ENCODE assay signal across 1 cellular context in the genomic region with DNA sequence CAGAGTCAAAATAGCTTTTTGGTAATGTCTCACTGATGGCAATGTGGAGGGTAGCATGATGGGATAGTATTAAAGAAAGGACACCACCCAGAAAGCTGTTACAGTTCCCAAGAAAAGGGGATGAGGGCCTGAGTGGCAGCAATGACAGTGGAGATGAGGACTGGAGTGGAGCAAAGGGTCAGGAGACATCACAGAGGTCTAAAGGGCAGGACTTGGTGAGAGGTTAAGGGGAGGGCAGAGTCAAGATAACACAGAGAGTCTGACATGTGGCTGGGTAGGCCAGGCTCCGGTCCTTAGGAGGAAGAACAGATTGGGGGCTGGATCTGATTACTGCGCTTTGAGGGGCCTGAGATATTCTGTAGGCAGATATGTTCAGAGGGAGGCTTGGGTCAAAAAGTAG.
TF ChIP-seq lines count a peak whose summit lies in the region.

No MANE protein-coding gene starts in this region.

TF ChIP-seq in A549, 52 proteins besides CTCF, POLR2A, EP300 and RAD21:
- TF ChIP-seq MAX (IDR thresholded peaks at IDR 0.05) (peak; percentile 3; the same call in 1 of the 2 replicates), FOSB (CRISPR knock-in tag; IDR thresholded peaks at IDR 0.05) (0 out of 2 replicates have a peak, but pooled peaks have one; percentile 1), BHLHE40 (IDR thresholded peaks at IDR 0.05; ENCODE audit: low read depth, low read length) (no peak), CEBPB (IDR thresholded peaks at IDR 0.05) (no peak), ZC3H11A (IDR thresholded peaks at IDR 0.05) (no peak), TP53 (CRISPR knock-in tag; IDR thresholded peaks at IDR 0.05) (0 out of 2 replicates have a peak, but pooled peaks have one; percentile 36), ESRRA (IDR thresholded peaks at IDR 0.05; ENCODE audit: borderline replicate concordance, low read length) (no peak), KDM5A (IDR thresholded peaks at IDR 0.05) (no peak), HEYL (CRISPR knock-in tag; IDR thresholded peaks at IDR 0.05) (peak; percentile 38; the same call in 1 of the 2 replicates), RCOR1 (IDR thresholded peaks at IDR 0.05; ENCODE audit: low read depth, low read length) (no peak), HOXB13 (CRISPR knock-in tag; IDR thresholded peaks at IDR 0.05; ENCODE audit: low read depth) (0 out of 2 replicates have a peak, but pooled peaks have one; percentile 5)
